In the genomic region with DNA sequence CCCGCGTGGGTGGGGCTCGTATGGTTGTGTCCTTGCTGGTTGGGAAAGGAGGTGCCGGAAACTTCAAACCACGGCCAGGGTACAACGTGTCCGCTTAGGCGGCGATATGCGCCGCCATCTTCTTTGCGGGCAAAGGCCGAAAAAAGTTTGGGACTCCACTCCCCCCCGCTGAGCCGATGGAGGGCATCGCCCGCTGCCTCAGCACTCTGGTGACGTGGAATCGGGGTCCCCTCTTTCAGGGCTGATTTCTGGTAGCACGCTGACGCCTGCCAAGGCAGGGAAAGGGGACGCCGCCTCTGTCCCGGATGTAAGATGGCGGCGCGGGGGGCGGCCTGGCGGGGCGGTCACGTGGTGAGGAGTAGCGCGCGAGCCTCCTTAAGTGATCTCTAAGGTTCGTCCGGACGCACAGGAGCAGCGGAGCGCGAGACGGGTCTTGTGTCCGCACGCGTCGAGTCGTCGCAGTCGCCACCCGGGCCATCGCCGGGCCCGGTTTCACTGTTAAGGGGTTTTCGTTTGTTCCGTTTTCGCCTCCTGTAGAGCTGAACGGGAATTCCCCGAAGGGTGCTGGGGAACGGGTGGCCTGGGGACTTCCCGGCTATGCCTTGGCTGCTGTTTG, we compare ENCODE assay signal across 8 cellular contexts.
DNase-seq lines count a peak whose midpoint lies in the region; ATAC-seq, FAIRE-seq and TF ChIP-seq lines count a peak whose summit lies in the region.

No MANE protein-coding gene starts in this region.

- no peak for FAIRE-seq in kidney (lab: Jason Lieb, UNC)

- H3K4me1 Mint-ChIP-seq in central memory CD8-positive, alpha-beta T cell, result peaks cover 34% of the 10 kb centered on the region

- no peaks in the 10 kb centered on the region for H3K9me3 ChIP-seq in kidney (ENCODE audit: control insufficient read depth in 1 of 2, low read length in 2 of 2)

- H3K36me3 ChIP-seq in kidney (ENCODE audit: control insufficient read depth in 1 of 2, insufficient read depth in 2 of 2, low read length in 2 of 2), result no peaks in the 10 kb centered on the region

- ATAC-seq in GM19025 (IDR thresholded peaks at IDR 0.05; ENCODE audit: low read depth, unreplicated experiment) (peak; percentile 58), HG03280 (IDR thresholded peaks at IDR 0.05; ENCODE audit: unreplicated experiment) (peak; percentile 62)
- ATAC-seq in central memory CD8-positive, alpha-beta T cell (replicated peaks; ENCODE audit: extremely low read depth, poor library complexity, severe bottlenecking), result peak; percentile 71

- DNase-seq in AG09309 (ENCODE audit: low read depth) (peak; percentile 74), NCI-H345 (lab: John Stamatoyannopoulos, UW) (peak; percentile 92), kidney (peak; percentile 97)
- peak; percentile 73 for DNase-seq in activated CD4-positive, CD25-positive, alpha-beta regulatory T cell treated with anti-CD3 and anti-CD28 coated beads, Interleukin-2, amount 50 U/mL, for 16 hours (ENCODE audit: low read depth, low spot score)
- DNase-seq in central memory CD8-positive, alpha-beta T cell (ENCODE audit: low spot score in 2 of 2), result peak; percentile 77 to 84
- DNase-seq in stimulated activated CD4-positive, alpha-beta T cell treated with anti-CD3 and anti-CD28 coated beads, Interleukin-15, amount 100 ng/mL, for 1 hour (ENCODE audit: low read depth in 1 of 2, low spot score in 1 of 2), result peak; percentile 73 to 82

- peak overlapping the region; percentile 94 for H3K9ac ChIP-seq in kidney (ENCODE audit: low read length in 2 of 2)

- H3K4me3 Mint-ChIP-seq in central memory CD8-positive, alpha-beta T cell, result peak overlapping the region; percentile 95

- H3K9me3 Mint-ChIP-seq in central memory CD8-positive, alpha-beta T cell, result no peaks in the 10 kb centered on the region

- H3K27me3 Mint-ChIP-seq in central memory CD8-positive, alpha-beta T cell, result no peaks in the 10 kb centered on the region

- peak overlapping the region; percentile 97 for H3K4me3 ChIP-seq in AG09309 (ENCODE audit: control insufficient read depth, low read depth, low read length)
- H3K4me3 ChIP-seq in kidney (ENCODE audit: low read length in 2 of 2), result peak overlapping the region; percentile 85 to 90

- H3K4me1 ChIP-seq in kidney (ENCODE audit: control insufficient read depth in 1 of 2, insufficient read depth in 1 of 2, low read depth in 1 of 2, low read length in 2 of 2), result peaks cover 0 to 5% of the 10 kb centered on the region in 2 donors

- peak overlapping the region; percentile 99 to 100 for H3K27ac ChIP-seq in kidney (ENCODE audit: low read depth in 2 of 2, low read length in 2 of 2)

- H3K27ac Mint-ChIP-seq in central memory CD8-positive, alpha-beta T cell (ENCODE audit: low read depth), result peak overlapping the region; percentile 98

- TF ChIP-seq CTCF in AG09309 (IDR thresholded peaks at IDR 0.05; ENCODE audit: control insufficient read depth, insufficient read depth, low read depth, low read length, missing control alignments) (no peak), kidney (IDR thresholded peaks at IDR 0.05; ENCODE audit: borderline replicate concordance, extremely low read depth, insufficient read depth) (no peak)

- intact Hi-C loops in kidney (cut with DNase I), result no loop called here

- H3K36me3 Mint-ChIP-seq in central memory CD8-positive, alpha-beta T cell (ENCODE audit: insufficient read depth), result peaks cover 30% of the 10 kb centered on the region

Comparison
In these comparisons a context has a peak if more than half of its experiments do, and no peak if none do; other contexts are left out.
1. Peak in every context shown above with its lines: DNase-seq, ATAC-seq, H3K4me3 ChIP-seq and H3K27ac ChIP-seq.